26 cellular contexts compared by ENCODE assay signal in genomic region chr7:54349259-54349658, GRCh38.
A peak's percentile ranks its signal among the peaks of the same experiment; 100 is the strongest.
DNase-seq lines count a peak whose midpoint lies in the region; ATAC-seq and TF ChIP-seq lines count a peak whose summit lies in the region.
"Had no signal": no experiment of that assay in that cellular context is flagged by ENCODE, and none has a peak within 500 bp of the region (broad histone marks: within the 10 kb centered on the region; RNA-seq: fewer than 3 reads in every experiment).

No MANE protein-coding gene starts in this region.

- H3K36me3 ChIP-seq in breast epithelium: no peaks in the 10 kb centered on the region
- H3K36me3 ChIP-seq: esophagus muscularis mucosa, heart left ventricle, left lung had no signal

- H3K9me3 Mint-ChIP-seq in MCF 10A (ENCODE audit: unreplicated experiment): peaks cover 8% of the 10 kb centered on the region
- H3K9me3 Mint-ChIP-seq: nephron progenitor cell had no signal

- no TSS peak for BruUV-seq in MCF 10A (replicated peaks; lab: Mats Ljungman, UMichigan)

- intact Hi-C loops in MCF 10A (cut with micrococcal nuclease) (loop anchor here (5.0 kb wide), 1 partner anchor 87 kb away; no protein-coding TSS in a partner anchor), breast epithelium (cut with DNase I; ENCODE audit: low total_unique reads) (loop anchor here (10.0 kb wide), 1 partner anchor 584 kb away; no protein-coding TSS in a partner anchor)

- H3K4me1 ChIP-seq in breast epithelium: no peaks in the 10 kb centered on the region
- H3K4me1 ChIP-seq: esophagus muscularis mucosa, heart left ventricle, left lung, testis had no signal

- no peak overlapping the region for H3K27ac ChIP-seq in breast epithelium
- no peak overlapping the region for H3K27ac ChIP-seq in epithelial cell of prostate
- H3K27ac ChIP-seq: 22Rv1, esophagus muscularis mucosa, heart left ventricle, left lung, testis had no signal

- TF ChIP-seq CTCF in MCF 10A (IDR thresholded peaks at IDR 0.05; ENCODE audit: unreplicated experiment): no peak
- no peak for TF ChIP-seq CTCF in breast epithelium (IDR thresholded peaks at IDR 0.05)

- POLR2A ChIA-PET in MCF 10A (lab: Yijun Ruan, JAX): no interaction called here

- no peaks in the 10 kb centered on the region for H3K36me3 Mint-ChIP-seq in MCF 10A (ENCODE audit: insufficient read depth, unreplicated experiment)

- H3K27me3 Mint-ChIP-seq in MCF 10A (ENCODE audit: insufficient read depth, unreplicated experiment): no peaks in the 10 kb centered on the region
- H3K27me3 Mint-ChIP-seq: activated CD4-positive, alpha-beta T cell treated with anti-CD3 and anti-CD28 coated beads, Interleukin-2, amount 10 ng/mL, durations not matched to agents 24 days and 14 days had no signal

- no peak overlapping the region for H3K27ac Mint-ChIP-seq in MCF 10A (ENCODE audit: low read depth, unreplicated experiment)
- H3K27ac Mint-ChIP-seq: activated CD4-positive, alpha-beta T cell treated with anti-CD3 and anti-CD28 coated beads, Interleukin-2, amount 10 ng/mL, durations not matched to agents 24 days and 14 days; activated T-helper 1 cell treated with anti-CD3 and anti-CD28 coated beads, Interleukin-12 subunit alpha, Interleukin-12 subunit beta, Interleukin-2, Interleukin-4 antibody, amounts not matched to agents 30 ng/mL and 10 ng/mL and 1 ng/mL, durations not matched to agents 14 hours and 24 hours and 36 hours; nephron progenitor cell had no signal

- DNase-seq in MCF 10A (ENCODE audit: unreplicated experiment) (peak; percentile 83), breast epithelium (ENCODE audit: low spot score in 2 of 2) (no peak), epithelial cell of prostate (ENCODE audit: low read depth, low spot score) (peak; percentile 50), kidney glomerular epithelial cell (lab: John Stamatoyannopoulos, UW) (peak; percentile 71), HT-29 (ENCODE audit: low spot score) (no peak), NCI-H187 treated with DMSO at 0.1 percent for 48 hours (lab: John Stamatoyannopoulos, UW) (no peak)
- DNase-seq: activated CD4-positive, alpha-beta T cell treated with anti-CD3 and anti-CD28 coated beads, Interleukin-2, amount 10 ng/mL, durations not matched to agents 24 days and 14 days; activated naive CD4-positive, alpha-beta T cell treated with anti-CD3 and anti-CD28 coated beads, Interleukin-2, amount 50 U/mL, for 16 hours; AML-193; DMS79 treated with DMSO at 0.1 percent for 48 hours; effector CD4-positive, alpha-beta T cell; heart left ventricle; KBM-7; left lung; NCI-H1930; NCI-H345; NCI-H774; nephron progenitor cell; SIG-M5; T-helper 1 cell; testis had no signal

- no peak overlapping the region for H3K4me3 Mint-ChIP-seq in MCF 10A (ENCODE audit: unreplicated experiment)
- H3K4me3 Mint-ChIP-seq: activated CD4-positive, alpha-beta T cell treated with anti-CD3 and anti-CD28 coated beads, Interleukin-2, amount 10 ng/mL, durations not matched to agents 24 days and 14 days; activated T-helper 1 cell treated with anti-CD3 and anti-CD28 coated beads, Interleukin-12 subunit alpha, Interleukin-12 subunit beta, Interleukin-2, Interleukin-4 antibody, amounts not matched to agents 30 ng/mL and 10 ng/mL and 1 ng/mL, durations not matched to agents 14 hours and 24 hours and 36 hours; nephron progenitor cell had no signal

- CTCF ChIA-PET in MCF 10A (lab: Yijun Ruan, JAX): interaction anchor here (0.6 kb wide), 2 partner anchors 16 to 357 kb away, joined by 3 to 5 read pairs; no protein-coding TSS in a partner anchor

- H3K4me3 ChIP-seq in breast epithelium: no peak overlapping the region
- H3K4me3 ChIP-seq: esophagus muscularis mucosa, heart left ventricle, left lung, testis had no signal

- peaks cover 17% of the 10 kb centered on the region for H3K4me1 Mint-ChIP-seq in MCF 10A (ENCODE audit: insufficient read depth, unreplicated experiment)
- H3K4me1 Mint-ChIP-seq: activated CD4-positive, alpha-beta T cell treated with anti-CD3 and anti-CD28 coated beads, Interleukin-2, amount 10 ng/mL, durations not matched to agents 24 days and 14 days; nephron progenitor cell had no signal

- no peak for ATAC-seq in GM21390 (IDR thresholded peaks at IDR 0.05; ENCODE audit: unreplicated experiment)
- no peak for ATAC-seq in HG03432 (IDR thresholded peaks at IDR 0.05; ENCODE audit: unreplicated experiment)
- ATAC-seq: heart left ventricle, left lung had no signal

- no peaks in the 10 kb centered on the region for H3K9me3 ChIP-seq in breast epithelium
- H3K9me3 ChIP-seq: esophagus muscularis mucosa, heart left ventricle, testis had no signal

- H3K27me3 ChIP-seq in breast epithelium: no peaks in the 10 kb centered on the region
- H3K27me3 ChIP-seq: esophagus muscularis mucosa, heart left ventricle, left lung, testis had no signal

- TF ChIP-seq POLR2A in breast epithelium (IDR thresholded peaks at IDR 0.05): no peak

Comparison
In these comparisons a context has a peak if more than half of its experiments do, and no peak if none do; other contexts are left out.
1. DNase-seq: peak in MCF 10A (single experiment), epithelial cell of prostate (single experiment) and kidney glomerular epithelial cell (single experiment); none in breast epithelium (0 of 2), HT-29 (single experiment) and NCI-H187 treated with DMSO at 0.1 percent for 48 hours (single experiment).